In the genomic region with DNA sequence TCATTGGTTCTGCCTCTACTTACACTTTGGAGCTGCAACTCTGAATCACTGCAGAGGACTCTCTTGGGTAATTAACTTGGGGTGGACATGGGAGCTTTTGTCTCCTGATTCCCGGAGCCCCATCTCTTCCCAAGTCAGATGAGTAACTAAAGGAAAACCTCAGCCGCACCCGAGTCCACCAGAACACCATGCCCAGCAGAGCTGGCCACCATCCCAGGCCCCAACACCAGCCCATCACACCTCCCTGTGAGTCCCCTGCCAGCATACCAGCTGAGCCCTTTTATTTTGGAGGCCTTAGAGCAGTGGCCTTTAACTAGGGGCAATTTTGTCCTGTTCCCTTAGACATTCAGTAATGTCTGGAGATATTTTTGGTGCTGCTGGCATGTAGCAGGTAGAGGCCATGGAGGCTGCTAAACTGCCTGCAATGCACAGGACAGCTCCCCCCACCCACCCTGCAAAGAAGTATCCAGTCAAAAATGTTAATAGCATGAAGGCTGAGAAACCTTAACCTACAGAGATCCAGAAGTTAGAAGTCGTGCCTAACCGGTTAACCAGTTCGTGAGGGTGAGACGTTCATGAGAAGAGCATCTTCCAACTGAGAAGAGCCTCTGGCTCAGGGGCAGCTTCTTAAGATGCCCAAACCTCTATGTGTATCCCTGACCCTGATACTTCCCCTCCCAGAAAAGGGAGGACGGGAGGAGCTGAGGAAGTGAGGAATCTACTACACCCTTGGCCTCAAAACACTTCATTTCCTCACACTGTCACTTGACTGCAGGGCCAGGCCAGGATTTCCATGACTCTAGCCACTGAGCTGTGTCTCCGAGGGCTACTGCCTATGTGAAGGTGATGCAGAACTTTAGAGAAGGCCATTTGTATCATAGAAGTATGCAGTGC, we compare ENCODE assay signal across 26 cellular contexts.
DNase-seq lines count a peak whose midpoint lies in the region; ATAC-seq, FAIRE-seq and TF ChIP-seq lines count a peak whose summit lies in the region.
"Had no signal": no experiment of that assay in that cellular context is flagged by ENCODE, and none has a peak within 500 bp of the region (broad histone marks: within the 10 kb centered on the region; RNA-seq: fewer than 3 reads in every experiment).

No MANE protein-coding gene starts in this region.

- peak overlapping the region in 5 of 10 donors; percentile 9 to 40 (median 35) for H3K27ac ChIP-seq in heart right ventricle
- H3K27ac ChIP-seq: HL-60, thyroid gland had no signal

- H3K4me1 Mint-ChIP-seq in CD14-positive monocyte, result peaks cover 21% of the 10 kb centered on the region
- H3K4me1 Mint-ChIP-seq in activated CD4-positive, alpha-beta memory T cell treated with anti-CD3 and anti-CD28 coated beads, Interleukin-2, amount 10 ng/mL, durations not matched to agents 7 days and 5 days, result peaks cover 6% of the 10 kb centered on the region
- H3K4me1 Mint-ChIP-seq: activated B cell treated with CpG ODN at 0.5 μM for 24 hours had no signal

- H3K36me3 ChIP-seq in heart right ventricle, result peaks cover 0 to 28% (median 0%) of the 10 kb centered on the region in 9 donors

- FAIRE-seq in HTR-8/SVneo (lab: Jason Lieb, UNC), result no peak
- FAIRE-seq: H1 had no signal

- H3K27me3 Mint-ChIP-seq in CD14-positive monocyte (ENCODE audit: low read depth in 3 of 3), result no peaks in the 10 kb centered on the region
- no peaks in the 10 kb centered on the region for H3K27me3 Mint-ChIP-seq in activated CD4-positive, alpha-beta memory T cell treated with anti-CD3 and anti-CD28 coated beads, Interleukin-2, amount 10 ng/mL, durations not matched to agents 7 days and 5 days
- H3K27me3 Mint-ChIP-seq: activated B cell treated with CpG ODN at 0.5 μM for 24 hours; stimulated activated naive CD8-positive, alpha-beta T cell treated with anti-CD3 and anti-CD28 coated beads, Interleukin-15, amount 100 ng/mL, for 72 hours had no signal

- no peak overlapping the region for H3K4me3 ChIP-seq in heart right ventricle
- H3K4me3 ChIP-seq: thyroid gland had no signal

- no peaks in the 10 kb centered on the region for H3K9me3 ChIP-seq in heart right ventricle
- H3K9me3 ChIP-seq: BE2C, thyroid gland had no signal

- CTCF ChIA-PET in activated CD4-positive, alpha-beta memory T cell treated with anti-CD3 and anti-CD28 coated beads, Interleukin-2, amount 10 ng/mL, durations not matched to agents 7 days and 5 days (lab: Charles Lee), result no interaction called here

- H3K36me3 Mint-ChIP-seq in CD14-positive monocyte, result peaks cover 30 to 56% of the 10 kb centered on the region in 2 donors
- peaks cover 6% of the 10 kb centered on the region for H3K36me3 Mint-ChIP-seq in activated CD4-positive, alpha-beta memory T cell treated with anti-CD3 and anti-CD28 coated beads, Interleukin-2, amount 10 ng/mL, durations not matched to agents 7 days and 5 days (ENCODE audit: low read depth)

- TF ChIP-seq CTCF in CD14-positive monocyte (IDR thresholded peaks at IDR 0.05), result no peak
- TF ChIP-seq CTCF in heart right ventricle (IDR thresholded peaks at IDR 0.05), result no peak

- H3K27me3 ChIP-seq in heart right ventricle, result no peaks in the 10 kb centered on the region
- H3K27me3 ChIP-seq: BE2C, thyroid gland had no signal

- intact Hi-C loops in CD14-positive monocyte (cut with micrococcal nuclease), result no loop called here
- intact Hi-C loops in heart right ventricle (cut with DNase I), result no loop called here

- peaks cover 0 to 3% (median 0%) of the 10 kb centered on the region in 7 donors for H3K9me3 Mint-ChIP-seq in CD14-positive monocyte
- H3K9me3 Mint-ChIP-seq in activated CD4-positive, alpha-beta memory T cell treated with anti-CD3 and anti-CD28 coated beads, Interleukin-2, amount 10 ng/mL, durations not matched to agents 7 days and 5 days, result no peaks in the 10 kb centered on the region
- H3K9me3 Mint-ChIP-seq: activated B cell treated with CpG ODN at 0.5 μM for 24 hours; stimulated activated naive CD8-positive, alpha-beta T cell treated with anti-CD3 and anti-CD28 coated beads, Interleukin-15, amount 100 ng/mL, for 72 hours had no signal

- H3K27ac Mint-ChIP-seq in CD14-positive monocyte, result peak overlapping the region in 4 of 7 donors; percentile 11 to 50 (median 24)
- H3K27ac Mint-ChIP-seq in activated CD4-positive, alpha-beta memory T cell treated with anti-CD3 and anti-CD28 coated beads, Interleukin-2, amount 10 ng/mL, durations not matched to agents 7 days and 5 days, result no peak overlapping the region
- H3K27ac Mint-ChIP-seq: activated B cell treated with CpG ODN at 0.5 μM for 24 hours; activated naive CD8-positive, alpha-beta T cell treated with anti-CD3 and anti-CD28 coated beads, Interleukin-2, amount 10 ng/mL, durations not matched to agents 7 days and 5 days; progenitor cell of endocrine pancreas had no signal

- 67 to 71% methylated on average over 9 of the region's 9 CpGs for WGBS in heart right ventricle, 2 donors

- DNase-seq in CD14-positive monocyte (ENCODE audit: low spot score), result no peak
- peak; percentile 11 for DNase-seq in dermis blood vessel endothelial cell
- DNase-seq in heart right ventricle, result peak in 1 of 2 donors; percentile 36
- DNase-seq in midbrain (lab: John Stamatoyannopoulos, UW), result peak; percentile 36
- DNase-seq in activated CD4-positive, alpha-beta memory T cell treated with anti-CD3 and anti-CD28 coated beads, Interleukin-2, amount 10 ng/mL, durations not matched to agents 7 days and 5 days, result no peak
- no peak for DNase-seq in HTR-8/SVneo (ENCODE audit: insufficient read length, low spot score)
- no peak for DNase-seq in NCI-H82 (lab: John Stamatoyannopoulos, UW)
- no peak for DNase-seq in activated CD4-positive, CD25-positive, alpha-beta regulatory T cell (lab: John Stamatoyannopoulos, UW)
- DNase-seq: activated B cell treated with CpG ODN at 0.5 μM for 24 hours; activated CD4-positive, alpha-beta T cell treated with anti-CD3 and anti-CD28 coated beads, Interleukin-2, amount 50 U/mL, for 4 hours; activated CD8-positive, alpha-beta memory T cell treated with anti-CD3 and anti-CD28 coated beads, Interleukin-2, amount 50 U/mL, for 48 hours; activated effector memory CD4-positive, alpha-beta T cell treated with Interleukin-2 at 50 U/mL for 16 hours; activated naive CD8-positive, alpha-beta T cell treated with anti-CD3 and anti-CD28 coated beads, Interleukin-2, amount 10 ng/mL, durations not matched to agents 7 days and 5 days; central memory CD4-positive, alpha-beta T cell; kidney glomerular epithelial cell; mesendoderm; NCI-H146; NCI-H2107; NCI-H446 treated with DMSO at 0.1 percent for 48 hours; stimulated activated naive CD8-positive, alpha-beta T cell treated with anti-CD3 and anti-CD28 coated beads, Interleukin-15, amount 100 ng/mL, for 72 hours; T1000; thyroid gland had no signal

- H3K4me3 Mint-ChIP-seq in CD14-positive monocyte, result no peak overlapping the region
- H3K4me3 Mint-ChIP-seq in activated CD4-positive, alpha-beta memory T cell treated with anti-CD3 and anti-CD28 coated beads, Interleukin-2, amount 10 ng/mL, durations not matched to agents 7 days and 5 days, result no peak overlapping the region
- H3K4me3 Mint-ChIP-seq: activated B cell treated with CpG ODN at 0.5 μM for 24 hours; activated naive CD8-positive, alpha-beta T cell treated with anti-CD3 and anti-CD28 coated beads, Interleukin-2, amount 10 ng/mL, durations not matched to agents 7 days and 5 days; stimulated activated naive CD8-positive, alpha-beta T cell treated with anti-CD3 and anti-CD28 coated beads, Interleukin-15, amount 100 ng/mL, for 72 hours had no signal

- POLR2A ChIA-PET in activated CD4-positive, alpha-beta memory T cell treated with anti-CD3 and anti-CD28 coated beads, Interleukin-2, amount 10 ng/mL, durations not matched to agents 7 days and 5 days (lab: Charles Lee), result no interaction called here

- peaks cover 9 to 35% (median 29%) of the 10 kb centered on the region in 9 donors for H3K4me1 ChIP-seq in heart right ventricle
- H3K4me1 ChIP-seq: thyroid gland had no signal

- peak; percentile 16 to 85 (median 64) for ATAC-seq in heart right ventricle
- ATAC-seq: stimulated activated naive CD8-positive, alpha-beta T cell treated with anti-CD3 and anti-CD28 coated beads, Interleukin-15, amount 100 ng/mL, for 72 hours had no signal

Comparison
In these comparisons a context has a peak if more than half of its experiments do, and no peak if none do; other contexts are left out.
1. DNase-seq: peak in dermis blood vessel endothelial cell (single experiment) and midbrain (single experiment); none in CD14-positive monocyte (single experiment), activated CD4-positive, alpha-beta memory T cell treated with anti-CD3 and anti-CD28 coated beads, Interleukin-2, amount 10 ng/mL, durations not matched to agents 7 days and 5 days (single experiment), HTR-8/SVneo (single experiment), NCI-H82 (single experiment) and activated CD4-positive, CD25-positive, alpha-beta regulatory T cell (0 of 4).